In the genomic region with DNA sequence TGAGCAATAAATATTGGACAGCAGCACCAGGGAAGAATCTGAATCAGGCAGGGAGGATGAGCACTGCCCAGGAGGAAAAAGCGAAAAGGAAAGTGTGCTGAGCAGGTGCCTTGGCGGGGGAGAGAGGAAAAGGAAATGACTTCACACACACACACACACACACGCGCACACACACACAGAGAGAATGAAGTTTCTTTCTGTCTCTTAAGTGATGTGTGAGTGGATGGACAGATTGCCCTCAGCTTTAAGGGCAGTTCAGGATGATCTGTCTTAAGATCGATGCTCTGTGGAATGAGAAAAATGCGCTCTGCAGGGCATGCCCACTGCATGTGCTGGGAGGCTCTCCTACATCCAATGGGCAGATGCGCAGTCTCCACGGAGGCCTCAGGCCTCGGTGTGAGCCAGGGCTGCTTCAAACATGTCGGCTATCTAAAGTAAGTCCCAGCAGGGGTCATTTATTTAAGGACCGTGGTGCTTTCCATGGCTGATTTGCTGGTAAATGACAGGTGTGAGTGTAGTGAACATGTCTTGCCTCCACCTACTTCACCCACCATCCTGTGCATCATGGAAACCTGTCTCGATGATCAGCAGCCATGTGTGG, we compare ENCODE assay signal across 8 cellular contexts. TPM values are rescaled to one million over a fixed set of nuclear protein-coding genes. Genes with fewer than 3 reads are reported as not detected.
A peak's percentile ranks its signal among the peaks of the same experiment; 100 is the strongest.
DNase-seq lines count a peak whose midpoint lies in the region; ATAC-seq lines count a peak whose summit lies in the region.

No MANE protein-coding gene starts in this region.

- H3K36me3 ChIP-seq in effector memory CD4-positive, alpha-beta T cell (ENCODE audit: control insufficient read depth, insufficient read depth, low read length): no peaks in the 10 kb centered on the region

- no peaks in the 10 kb centered on the region for H3K27me3 ChIP-seq in effector memory CD4-positive, alpha-beta T cell (replicated peaks; ENCODE audit: control insufficient read depth, insufficient read depth, low read length, poor library complexity, severe bottlenecking)

- H3K9me3 ChIP-seq in effector memory CD4-positive, alpha-beta T cell (ENCODE audit: control insufficient read depth, low read length): no peaks in the 10 kb centered on the region

- DNase-seq in Right ventricle myocardium inferior (ENCODE audit: missing footprints) (peak; percentile 74), cardiac septum (ENCODE audit: low spot score) (no peak), NCI-H748 (lab: John Stamatoyannopoulos, UW; ENCODE audit: unreplicated experiment) (peak; percentile 77), lung microvascular endothelial cell (ENCODE audit: low read depth in 2 of 2) (peak; percentile 88 to 96)
- DNase-seq in activated CD4-positive, alpha-beta T cell treated with anti-CD3 and anti-CD28 coated beads, Interleukin-2, amount 50 U/mL, for 48 hours: peak; percentile 60 to 68
- DNase-seq in effector memory CD4-positive, alpha-beta T cell: peak; percentile 49 to 65 (median 58)
- DNase-seq in stimulated activated CD4-positive, alpha-beta T cell treated with anti-CD3 and anti-CD28 coated beads, TNF-alpha, amount 100 ng/mL, for 24 hours (ENCODE audit: low read depth in 3 of 3): peak; percentile 49 to 65 (median 51)

- H3K4me1 ChIP-seq in effector memory CD4-positive, alpha-beta T cell (ENCODE audit: control insufficient read depth, insufficient read depth, low read length, poor library complexity, severe bottlenecking): peaks cover 16% of the 10 kb centered on the region

- peak; percentile 46 for ATAC-seq in Right ventricle myocardium inferior
- ATAC-seq in HG03045 (IDR thresholded peaks at IDR 0.05; ENCODE audit: unreplicated experiment): peak; percentile 31

- peak overlapping the region; percentile 96 for H3K27ac ChIP-seq in effector memory CD4-positive, alpha-beta T cell (ENCODE audit: insufficient read depth, low read length, poor library complexity, severe bottlenecking)

- intact Hi-C loops in Right ventricle myocardium inferior (cut with DNase I): loop anchor here (5.0 kb wide), 1 partner anchor 1289 kb away; a partner anchor contains a TSS
- intact Hi-C loops in cardiac septum (cut with DNase I): loop anchor here (2.0 to 5.0 kb wide), 2 partner anchors 88 to 259 kb away; a partner anchor contains a TSS

- H3K4me3 ChIP-seq in effector memory CD4-positive, alpha-beta T cell (ENCODE audit: insufficient read depth, low read depth, low read length, poor library complexity, severe bottlenecking): peak overlapping the region; percentile 77

RNA-seq across cellular contexts. Expression of a gene that starts 2.5 kb away (rescaled TPM):
- total RNA-seq in Right ventricle myocardium inferior (77.5 TPM), cardiac septum (59.5 TPM), lung microvascular endothelial cell (13.3 and 18.8 TPM in 2 replicates)
